29 cellular contexts compared by ENCODE assay signal in the genomic region with DNA sequence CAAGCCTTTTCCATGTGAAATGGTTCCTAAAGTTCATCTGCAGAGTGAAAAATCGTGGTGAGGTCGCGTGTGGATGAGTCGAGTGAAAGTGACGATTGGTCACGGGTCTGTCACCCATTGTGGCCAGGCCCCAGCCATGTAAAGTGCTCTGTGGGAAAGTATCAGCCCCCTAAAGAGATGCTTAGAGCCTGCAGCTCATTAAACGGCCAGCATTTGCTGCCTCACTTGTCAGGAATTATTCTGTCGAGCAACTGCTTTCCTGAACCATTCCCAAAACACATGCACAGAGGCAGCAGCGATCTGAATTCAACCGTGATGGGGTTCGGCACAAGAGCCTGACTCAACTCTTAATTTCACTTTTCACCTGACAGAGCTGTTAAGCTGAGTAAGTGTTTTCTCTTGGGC. TPM values are rescaled to one million over a fixed set of nuclear protein-coding genes. Genes with fewer than 3 reads are reported as not detected.
A peak's percentile ranks its signal among the peaks of the same experiment; 100 is the strongest.
DNase-seq lines count a peak whose midpoint lies in the region; ATAC-seq, FAIRE-seq and TF ChIP-seq lines count a peak whose summit lies in the region.
"Had no signal": no experiment of that assay in that cellular context is flagged by ENCODE, and none has a peak within 500 bp of the region (broad histone marks: within the 10 kb centered on the region; RNA-seq: fewer than 3 reads in every experiment).

No MANE protein-coding gene starts in this region.

- no peaks in the 10 kb centered on the region for H3K36me3 ChIP-seq in Caco-2 (ENCODE audit: control insufficient read depth, insufficient read depth, low read length)
- H3K36me3 ChIP-seq: colonic mucosa, tibial artery had no signal

- H3K27ac Mint-ChIP-seq in Caco-2 (ENCODE audit: unreplicated experiment): no peak overlapping the region
- H3K27ac Mint-ChIP-seq in WTC11: no peak overlapping the region
- H3K27ac Mint-ChIP-seq in nephron progenitor cell: no peak overlapping the region
- H3K27ac Mint-ChIP-seq: activated CD4-positive, alpha-beta T cell treated with anti-CD3 and anti-CD28 coated beads for 36 hours; naive B cell; stimulated activated naive CD8-positive, alpha-beta T cell treated with anti-CD3 and anti-CD28 coated beads, Interleukin-15, Interleukin-2, amounts not matched to agents 100 ng/mL and 50 ng/mL, for 24 hours; T-helper 1 cell treated with Interleukin-12 subunit alpha and Interleukin-12 subunit beta and Interleukin-4 antibody, amounts not matched to agents 30 μg/mL and 1 μg/mL, for 36 hours had no signal

- intact Hi-C loops in Caco-2 (cut with micrococcal nuclease; ENCODE audit: unreplicated experiment): loop anchor here (5.0 kb wide), 1 partner anchor 87 kb away; no protein-coding TSS in a partner anchor

- H3K9me3 Mint-ChIP-seq in Caco-2 (ENCODE audit: unreplicated experiment) (no peaks in the 10 kb centered on the region), WTC11 (peaks cover 6% of the 10 kb centered on the region), nephron progenitor cell (no peaks in the 10 kb centered on the region)
- H3K9me3 Mint-ChIP-seq: naive B cell; stimulated activated naive CD8-positive, alpha-beta T cell treated with anti-CD3 and anti-CD28 coated beads, Interleukin-15, Interleukin-2, amounts not matched to agents 100 ng/mL and 50 ng/mL, for 24 hours; T-helper 1 cell treated with Interleukin-12 subunit alpha and Interleukin-12 subunit beta and Interleukin-4 antibody, amounts not matched to agents 30 μg/mL and 1 μg/mL, for 36 hours had no signal

- DNase-seq in Caco-2 (no peak), WTC11 (ENCODE audit: low spot score) (no peak), epithelial cell of proximal tubule (ENCODE audit: low read depth) (peak; percentile 10), nephron progenitor cell (peak; percentile 9), T1000 (lab: John Stamatoyannopoulos, UW) (no peak), D721Med (ENCODE audit: insufficient read length, low spot score) (no peak)
- DNase-seq in stimulated activated CD4-positive, alpha-beta T cell treated with anti-CD3 and anti-CD28 coated beads, Interleukin-4, amount 100 ng/mL, for 1 hour: no peak
- DNase-seq: ACHN; activated CD4-positive, alpha-beta T cell treated with anti-CD3 and anti-CD28 coated beads for 36 hours; activated CD8-positive, alpha-beta memory T cell treated with anti-CD3 and anti-CD28 coated beads for 24 hours; activated T-cell treated with anti-CD3 and anti-CD28 coated beads, Interleukin-2, amount 50 U/mL, for 1 hour; colonic mucosa; kidney glomerular epithelial cell; mammary epithelial cell; naive B cell; NCI-H2081 treated with DMSO at 0.1 percent for 48 hours; tibial artery had no signal

- H3K9me3 ChIP-seq in Caco-2: no peaks in the 10 kb centered on the region
- H3K9me3 ChIP-seq: colonic mucosa, tibial artery had no signal

- H3K36me3 Mint-ChIP-seq in Caco-2 (ENCODE audit: insufficient read depth, unreplicated experiment) (no peaks in the 10 kb centered on the region), WTC11 (peaks cover 2% of the 10 kb centered on the region; the same call in 1 of the 2 replicates), nephron progenitor cell (ENCODE audit: low read depth) (no peaks in the 10 kb centered on the region)
- H3K36me3 Mint-ChIP-seq: naive B cell had no signal

- TF ChIP-seq CTCF in Caco-2 (IDR thresholded peaks at IDR 0.05; ENCODE audit: insufficient read depth in 1 of 2, low read depth in 1 of 2, low read length in 1 of 2, severe bottlenecking in 1 of 2, unreplicated experiment in 1 of 2) (no peak), WTC11 (IDR thresholded peaks at IDR 0.05) (no peak), epithelial cell of proximal tubule (conservative IDR thresholded peaks at IDR 0.05; ENCODE audit: low read depth, low read length) (no peak), nephron progenitor cell (IDR thresholded peaks at IDR 0.05) (no peak), D721Med (IDR thresholded peaks at IDR 0.05; ENCODE audit: insufficient read depth, missing control alignments) (no peak)

- H3K27me3 Mint-ChIP-seq in Caco-2 (ENCODE audit: insufficient read depth, unreplicated experiment) (peaks cover 7% of the 10 kb centered on the region), WTC11 (ENCODE audit: low read depth) (no peaks in the 10 kb centered on the region), nephron progenitor cell (ENCODE audit: low read depth, poor library complexity) (peaks cover 22% of the 10 kb centered on the region)

- POLR2A ChIA-PET in Caco-2 (lab: Charles Lee) (no interaction called here), WTC11 (lab: Charles Lee) (no interaction called here)

- H3K4me3 ChIP-seq in Caco-2 (ENCODE audit: low read depth, low read length) (no peak overlapping the region), epithelial cell of proximal tubule (ENCODE audit: low read depth, low read length) (peak overlapping the region; percentile 8)
- H3K4me3 ChIP-seq: colonic mucosa, tibial artery had no signal

- ATAC-seq in WTC11: peak; percentile 46; the same call in 1 of the 2 replicates
- ATAC-seq in GM18907 (IDR thresholded peaks at IDR 0.05; ENCODE audit: unreplicated experiment): no peak
- ATAC-seq: activated CD4-positive, alpha-beta T cell treated with anti-CD3 and anti-CD28 coated beads for 36 hours; HCT116; sciatic nerve had no signal

- H3K4me1 Mint-ChIP-seq in Caco-2 (ENCODE audit: low read depth, unreplicated experiment): no peaks in the 10 kb centered on the region
- H3K4me1 Mint-ChIP-seq in WTC11: peaks cover 19% of the 10 kb centered on the region
- H3K4me1 Mint-ChIP-seq in nephron progenitor cell: peaks cover 14% of the 10 kb centered on the region
- H3K4me1 Mint-ChIP-seq: activated CD4-positive, alpha-beta T cell treated with anti-CD3 and anti-CD28 coated beads for 36 hours; naive B cell had no signal

- no TSS peak for BruUV-seq in Caco-2 (replicated peaks; lab: Mats Ljungman, UMichigan)

- no peaks in the 10 kb centered on the region for H3K4me1 ChIP-seq in Caco-2
- H3K4me1 ChIP-seq: colonic mucosa, tibial artery had no signal

- CTCF ChIA-PET in Caco-2 (lab: Charles Lee): no interaction called here
- CTCF ChIA-PET in WTC11 (lab: Charles Lee): interaction anchor here (1.0 to 1.2 kb wide), 2 partner anchors 62 to 88 kb away, joined by 3 to 4 read pairs; no protein-coding TSS in a partner anchor

- H3K4me3 Mint-ChIP-seq in Caco-2 (ENCODE audit: unreplicated experiment) (peak overlapping the region; percentile 31), WTC11 (no peak overlapping the region), nephron progenitor cell (no peak overlapping the region)
- H3K4me3 Mint-ChIP-seq: activated CD4-positive, alpha-beta T cell treated with anti-CD3 and anti-CD28 coated beads for 36 hours; naive B cell; stimulated activated naive CD8-positive, alpha-beta T cell treated with anti-CD3 and anti-CD28 coated beads, Interleukin-15, Interleukin-2, amounts not matched to agents 100 ng/mL and 50 ng/mL, for 24 hours; T-helper 1 cell treated with Interleukin-12 subunit alpha and Interleukin-12 subunit beta and Interleukin-4 antibody, amounts not matched to agents 30 μg/mL and 1 μg/mL, for 36 hours had no signal

- FAIRE-seq in D721Med (lab: Jason Lieb, UNC): no peak
- FAIRE-seq: bronchial epithelial cell, GM12892 had no signal

- peaks cover 2% of the 10 kb centered on the region; the same call in 1 of the 2 replicates for H3K27me3 ChIP-seq in Caco-2 (replicated peaks; ENCODE audit: control insufficient read depth, insufficient read depth, low read length)
- H3K27me3 ChIP-seq: colonic mucosa, tibial artery had no signal

TF ChIP-seq in WTC11, 78 proteins besides CTCF, POLR2A, EP300 and RAD21 (continues in another document):
- TF ChIP-seq, protein P1, sequence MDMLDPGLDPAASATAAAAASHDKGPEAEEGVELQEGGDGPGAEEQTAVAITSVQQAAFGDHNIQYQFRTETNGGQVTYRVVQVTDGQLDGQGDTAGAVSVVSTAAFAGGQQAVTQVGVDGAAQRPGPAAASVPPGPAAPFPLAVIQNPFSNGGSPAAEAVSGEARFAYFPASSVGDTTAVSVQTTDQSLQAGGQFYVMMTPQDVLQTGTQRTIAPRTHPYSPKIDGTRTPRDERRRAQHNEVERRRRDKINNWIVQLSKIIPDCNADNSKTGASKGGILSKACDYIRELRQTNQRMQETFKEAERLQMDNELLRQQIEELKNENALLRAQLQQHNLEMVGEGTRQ (CRISPR knock-in tag; IDR thresholded peaks at IDR 0.05): no peak
- TF ChIP-seq ZNF317 (CRISPR knock-in tag; IDR thresholded peaks at IDR 0.05; ENCODE audit: borderline replicate concordance, low read depth) (no peak), EMX1 (CRISPR knock-in tag; IDR thresholded peaks at IDR 0.05) (no peak), ZNF671 (CRISPR knock-in tag; IDR thresholded peaks at IDR 0.05) (no peak), NR3C1 (CRISPR knock-in tag; conservative IDR thresholded peaks at IDR 0.05; ENCODE audit: low read depth) (no peak), RELA (CRISPR knock-in tag; IDR thresholded peaks at IDR 0.05; ENCODE audit: borderline replicate concordance) (no peak)

RNA-seq across cellular contexts. Expression of a gene that starts 16.0 kb away (rescaled TPM):
- not detected in 2 replicates for total RNA-seq in Caco-2 (2022)
- total RNA-seq in WTC11 (2021): 0.27 to 0.35 TPM (median 0.27 TPM) in 3 replicates
- total RNA-seq in epithelial cell of proximal tubule: not detected in 2 replicates
- total RNA-seq: activated CD4-positive, alpha-beta T cell treated with anti-CD3 and anti-CD28 coated beads for 36 hours; bronchial epithelial cell; colonic mucosa; glomerular endothelial cell; mammary epithelial cell; MCF 10A; NCI-H460; RPMI7951; SK-MEL-5 had no signal

Comparison
In these comparisons a context has a peak if more than half of its experiments do, and no peak if none do; other contexts are left out.
1. DNase-seq: peak in epithelial cell of proximal tubule (single experiment) and nephron progenitor cell (single experiment); none in Caco-2 (0 of 2), WTC11 (single experiment), T1000 (single experiment), D721Med (single experiment) and stimulated activated CD4-positive, alpha-beta T cell treated with anti-CD3 and anti-CD28 coated beads, Interleukin-4, amount 100 ng/mL, for 1 hour (single experiment).